2 cellular contexts compared by ENCODE assay signal in genomic region chr7:107108951-107109350, GRCh38.
TF ChIP-seq lines count a peak whose summit lies in the region.

No MANE protein-coding gene starts in this region.

TF ChIP-seq in SK-N-SH treated with all-trans-retinoic acid at 6 μM for 48 hours, 23 proteins besides CTCF, POLR2A, EP300 and RAD21 (continued from another document):
- TF ChIP-seq, protein P1, sequence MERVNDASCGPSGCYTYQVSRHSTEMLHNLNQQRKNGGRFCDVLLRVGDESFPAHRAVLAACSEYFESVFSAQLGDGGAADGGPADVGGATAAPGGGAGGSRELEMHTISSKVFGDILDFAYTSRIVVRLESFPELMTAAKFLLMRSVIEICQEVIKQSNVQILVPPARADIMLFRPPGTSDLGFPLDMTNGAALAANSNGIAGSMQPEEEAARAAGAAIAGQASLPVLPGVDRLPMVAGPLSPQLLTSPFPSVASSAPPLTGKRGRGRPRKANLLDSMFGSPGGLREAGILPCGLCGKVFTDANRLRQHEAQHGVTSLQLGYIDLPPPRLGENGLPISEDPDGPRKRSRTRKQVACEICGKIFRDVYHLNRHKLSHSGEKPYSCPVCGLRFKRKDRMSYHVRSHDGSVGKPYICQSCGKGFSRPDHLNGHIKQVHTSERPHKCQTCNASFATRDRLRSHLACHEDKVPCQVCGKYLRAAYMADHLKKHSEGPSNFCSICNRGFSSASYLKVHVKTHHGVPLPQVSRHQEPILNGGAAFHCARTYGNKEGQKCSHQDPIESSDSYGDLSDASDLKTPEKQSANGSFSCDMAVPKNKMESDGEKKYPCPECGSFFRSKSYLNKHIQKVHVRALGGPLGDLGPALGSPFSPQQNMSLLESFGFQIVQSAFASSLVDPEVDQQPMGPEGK (CRISPR knock-in tag; IDR thresholded peaks at IDR 0.05; ENCODE audit: borderline replicate concordance): no peak
- no peak for TF ChIP-seq CSRNP3 (CRISPR knock-in tag; IDR thresholded peaks at IDR 0.05)
- no peak for TF ChIP-seq GLIS3 (CRISPR knock-in tag; IDR thresholded peaks at IDR 0.05)

TF ChIP-seq in SK-N-SH, 30 proteins besides CTCF, POLR2A, EP300 and RAD21 (continued from another document):
- TF ChIP-seq YY1 (IDR thresholded peaks at IDR 0.05; ENCODE audit: low read depth) (no peak), SIN3A (IDR thresholded peaks at IDR 0.05; ENCODE audit: borderline replicate concordance, low read depth, low read length) (no peak), RFX5 (IDR thresholded peaks at IDR 0.05; ENCODE audit: low read length) (no peak), TEAD4 (IDR thresholded peaks at IDR 0.05; ENCODE audit: borderline replicate concordance, insufficient read depth) (no peak), JUND (IDR thresholded peaks at IDR 0.05) (no peak), CHD2 (IDR thresholded peaks at IDR 0.05; ENCODE audit: low read length, partially characterized antibody) (no peak), TCF12 (IDR thresholded peaks at IDR 0.05) (no peak), GABPA (IDR thresholded peaks at IDR 0.05; ENCODE audit: low read depth) (no peak), FOSL2 (IDR thresholded peaks at IDR 0.05; ENCODE audit: borderline replicate concordance, low read depth) (no peak)
- TF ChIP-seq, protein P2, sequence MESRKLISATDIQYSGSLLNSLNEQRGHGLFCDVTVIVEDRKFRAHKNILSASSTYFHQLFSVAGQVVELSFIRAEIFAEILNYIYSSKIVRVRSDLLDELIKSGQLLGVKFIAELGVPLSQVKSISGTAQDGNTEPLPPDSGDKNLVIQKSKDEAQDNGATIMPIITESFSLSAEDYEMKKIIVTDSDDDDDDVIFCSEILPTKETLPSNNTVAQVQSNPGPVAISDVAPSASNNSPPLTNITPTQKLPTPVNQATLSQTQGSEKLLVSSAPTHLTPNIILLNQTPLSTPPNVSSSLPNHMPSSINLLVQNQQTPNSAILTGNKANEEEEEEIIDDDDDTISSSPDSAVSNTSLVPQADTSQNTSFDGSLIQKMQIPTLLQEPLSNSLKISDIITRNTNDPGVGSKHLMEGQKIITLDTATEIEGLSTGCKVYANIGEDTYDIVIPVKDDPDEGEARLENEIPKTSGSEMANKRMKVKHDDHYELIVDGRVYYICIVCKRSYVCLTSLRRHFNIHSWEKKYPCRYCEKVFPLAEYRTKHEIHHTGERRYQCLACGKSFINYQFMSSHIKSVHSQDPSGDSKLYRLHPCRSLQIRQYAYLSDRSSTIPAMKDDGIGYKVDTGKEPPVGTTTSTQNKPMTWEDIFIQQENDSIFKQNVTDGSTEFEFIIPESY (IDR thresholded peaks at IDR 0.05; ENCODE audit: borderline replicate concordance, low read depth): no peak
- TF ChIP-seq, protein P3, sequence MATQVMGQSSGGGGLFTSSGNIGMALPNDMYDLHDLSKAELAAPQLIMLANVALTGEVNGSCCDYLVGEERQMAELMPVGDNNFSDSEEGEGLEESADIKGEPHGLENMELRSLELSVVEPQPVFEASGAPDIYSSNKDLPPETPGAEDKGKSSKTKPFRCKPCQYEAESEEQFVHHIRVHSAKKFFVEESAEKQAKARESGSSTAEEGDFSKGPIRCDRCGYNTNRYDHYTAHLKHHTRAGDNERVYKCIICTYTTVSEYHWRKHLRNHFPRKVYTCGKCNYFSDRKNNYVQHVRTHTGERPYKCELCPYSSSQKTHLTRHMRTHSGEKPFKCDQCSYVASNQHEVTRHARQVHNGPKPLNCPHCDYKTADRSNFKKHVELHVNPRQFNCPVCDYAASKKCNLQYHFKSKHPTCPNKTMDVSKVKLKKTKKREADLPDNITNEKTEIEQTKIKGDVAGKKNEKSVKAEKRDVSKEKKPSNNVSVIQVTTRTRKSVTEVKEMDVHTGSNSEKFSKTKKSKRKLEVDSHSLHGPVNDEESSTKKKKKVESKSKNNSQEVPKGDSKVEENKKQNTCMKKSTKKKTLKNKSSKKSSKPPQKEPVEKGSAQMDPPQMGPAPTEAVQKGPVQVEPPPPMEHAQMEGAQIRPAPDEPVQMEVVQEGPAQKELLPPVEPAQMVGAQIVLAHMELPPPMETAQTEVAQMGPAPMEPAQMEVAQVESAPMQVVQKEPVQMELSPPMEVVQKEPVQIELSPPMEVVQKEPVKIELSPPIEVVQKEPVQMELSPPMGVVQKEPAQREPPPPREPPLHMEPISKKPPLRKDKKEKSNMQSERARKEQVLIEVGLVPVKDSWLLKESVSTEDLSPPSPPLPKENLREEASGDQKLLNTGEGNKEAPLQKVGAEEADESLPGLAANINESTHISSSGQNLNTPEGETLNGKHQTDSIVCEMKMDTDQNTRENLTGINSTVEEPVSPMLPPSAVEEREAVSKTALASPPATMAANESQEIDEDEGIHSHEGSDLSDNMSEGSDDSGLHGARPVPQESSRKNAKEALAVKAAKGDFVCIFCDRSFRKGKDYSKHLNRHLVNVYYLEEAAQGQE (IDR thresholded peaks at IDR 0.05; ENCODE audit: low read depth, low read length): no peak
- TF ChIP-seq, protein P4, sequence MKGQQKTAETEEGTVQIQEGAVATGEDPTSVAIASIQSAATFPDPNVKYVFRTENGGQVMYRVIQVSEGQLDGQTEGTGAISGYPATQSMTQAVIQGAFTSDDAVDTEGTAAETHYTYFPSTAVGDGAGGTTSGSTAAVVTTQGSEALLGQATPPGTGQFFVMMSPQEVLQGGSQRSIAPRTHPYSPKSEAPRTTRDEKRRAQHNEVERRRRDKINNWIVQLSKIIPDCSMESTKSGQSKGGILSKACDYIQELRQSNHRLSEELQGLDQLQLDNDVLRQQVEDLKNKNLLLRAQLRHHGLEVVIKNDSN (IDR thresholded peaks at IDR 0.05; ENCODE audit: borderline replicate concordance, low read depth): no peak
- TF ChIP-seq, protein P5, sequence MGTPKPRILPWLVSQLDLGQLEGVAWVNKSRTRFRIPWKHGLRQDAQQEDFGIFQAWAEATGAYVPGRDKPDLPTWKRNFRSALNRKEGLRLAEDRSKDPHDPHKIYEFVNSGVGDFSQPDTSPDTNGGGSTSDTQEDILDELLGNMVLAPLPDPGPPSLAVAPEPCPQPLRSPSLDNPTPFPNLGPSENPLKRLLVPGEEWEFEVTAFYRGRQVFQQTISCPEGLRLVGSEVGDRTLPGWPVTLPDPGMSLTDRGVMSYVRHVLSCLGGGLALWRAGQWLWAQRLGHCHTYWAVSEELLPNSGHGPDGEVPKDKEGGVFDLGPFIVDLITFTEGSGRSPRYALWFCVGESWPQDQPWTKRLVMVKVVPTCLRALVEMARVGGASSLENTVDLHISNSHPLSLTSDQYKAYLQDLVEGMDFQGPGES (IDR thresholded peaks at IDR 0.05; ENCODE audit: low read depth, low read length): no peak
